In genomic region chr6:149545754-149546471, GRCh38 we compare ENCODE assay signal across 8 cellular contexts. TPM values are rescaled to one million over a fixed set of nuclear protein-coding genes. Genes with fewer than 3 reads are reported as not detected.
DNase-seq lines count a peak whose midpoint lies in the region; FAIRE-seq and TF ChIP-seq lines count a peak whose summit lies in the region.

PPIL4 (minus strand) TSS chr6:149546043; CDS start chr6:149546005, 38 bp downstream.

- H3K4me2 ChIP-seq in H1 (ENCODE audit: insufficient read depth in 1 of 2, low read depth in 2 of 2, low read length in 2 of 2), result peak within 1 kb of the TSS; percentile 80 to 98
- H3K4me2 ChIP-seq in mesendoderm (ENCODE audit: low read length), result peak within 1 kb of the TSS; percentile 82

- peak within 1 kb of the TSS; percentile 81 for H3K4me3 Mint-ChIP-seq in Caco-2 (ENCODE audit: unreplicated experiment)

- H3K4me1 ChIP-seq in Caco-2 (no peaks in the 10 kb centered on the region), H1 (replicated peaks in 1 of 4; ENCODE audit: control insufficient read depth in 3 of 4, insufficient read depth in 4 of 4, low read length in 3 of 4) (no peaks in the 10 kb centered on the region; a peak in 1 of 7 replicates), mesendoderm (ENCODE audit: control insufficient read depth, low read depth, low read length) (no peaks in the 10 kb centered on the region)

- H3K14ac ChIP-seq in H1 (ENCODE audit: insufficient read length), result no peak within 1 kb of the TSS

- H2BK15ac ChIP-seq in H1 (ENCODE audit: low read length) (peak within 1 kb of the TSS; percentile 55; the same call in 1 of the 2 replicates), mesendoderm (replicated peaks; ENCODE audit: low read depth) (no peak within 1 kb of the TSS)

- no peaks in the 10 kb centered on the region; the same call in 1 of the 2 replicates for H3K79me1 ChIP-seq in H1 (ENCODE audit: low read depth, low read length)
- H3K79me1 ChIP-seq in mesendoderm (ENCODE audit: low read length), result peaks cover 7% of the 10 kb centered on the region

- peaks cover 16% of the 10 kb centered on the region for H3K4me1 Mint-ChIP-seq in Caco-2 (ENCODE audit: low read depth, unreplicated experiment)

- no peak for FAIRE-seq in H1 (lab: Jason Lieb, UNC)

- CTCF ChIA-PET in Caco-2 (lab: Charles Lee), result interaction anchor here (0.6 to 1.5 kb wide), 3 partner anchors 15 to 47 kb away, joined by 3 to 5 read pairs (median 4); no protein-coding TSS in a partner anchor
- CTCF ChIA-PET in H1 (lab: Charles Lee; ENCODE audit: partially characterized antibody), result interaction anchor here (0.6 to 8.9 kb wide), 12 partner anchors 9 to 172 kb away, joined by 3 to 108 read pairs (median 3); partner anchors contain the start of genes GINM1, KATNA1 and LATS1

- BruUV-seq in Caco-2 (replicated peaks; lab: Mats Ljungman, UMichigan), result no TSS peak

- H2AK5ac ChIP-seq in H1 (ENCODE audit: low read depth, low read length) (peak within 1 kb of the TSS; percentile 91; the same call in 1 of the 2 replicates), mesendoderm (ENCODE audit: low read length) (no peak within 1 kb of the TSS)

- H3K56ac ChIP-seq in H1 (replicated peaks; ENCODE audit: insufficient read length, low read depth, low read length) (peak within 1 kb of the TSS; percentile 69), mesendoderm (ENCODE audit: low read length) (peak within 1 kb of the TSS; percentile 94)

- DNase-seq in Caco-2 (peak; percentile 93 to 96), GM20000 (ENCODE audit: low spot score) (peak; percentile 90), HT-29 (ENCODE audit: low spot score) (peak; percentile 91), NOMO-1 treated with DMSO at 0.1 percent for 48 hours (lab: John Stamatoyannopoulos, UW; ENCODE audit: unreplicated experiment) (peak; percentile 93), H1 (ENCODE audit: low read depth in 1 of 2, low spot score in 2 of 2) (peak; percentile 72 to 98), mesendoderm (peak; percentile 97)
- peak; percentile 92 to 94 (median 94) for DNase-seq in activated CD8-positive, alpha-beta memory T cell treated with anti-CD3 and anti-CD28 coated beads for 48 hours (ENCODE audit: low read depth in 2 of 3, low spot score in 2 of 3)
- DNase-seq in stimulated activated CD8-positive, alpha-beta memory T cell treated with anti-CD3 and anti-CD28 coated beads, Interleukin-15, amount 100 ng/mL, for 1 hour (ENCODE audit: low read depth), result peak; percentile 91

- H3K36me3 ChIP-seq in Caco-2 (ENCODE audit: control insufficient read depth, insufficient read depth, low read length) (no peaks in the 10 kb centered on the region), H1 (ENCODE audit: control insufficient read depth in 2 of 4, insufficient read depth in 4 of 4, low read length in 3 of 4) (peaks cover 0 to under 1% (median under 1%) of the 10 kb centered on the region in 4 experiments; a peak in 2 of 8 replicates), mesendoderm (ENCODE audit: control insufficient read depth, insufficient read depth, low read length) (no peaks in the 10 kb centered on the region)

- no peak within 1 kb of the TSS for H3K23ac ChIP-seq in H1 (ENCODE audit: insufficient read length)
- no peak within 1 kb of the TSS for H3K23ac ChIP-seq in mesendoderm (ENCODE audit: low read length)

- H2BK120ac ChIP-seq in H1 (replicated peaks; ENCODE audit: low read depth, low read length) (peak within 1 kb of the TSS; percentile 3), mesendoderm (ENCODE audit: low read depth, low read length) (no peak within 1 kb of the TSS)

- H2BK12ac ChIP-seq in H1 (ENCODE audit: low read depth, low read length), result peak within 1 kb of the TSS; percentile 96; the same call in 1 of the 2 replicates

- H3K27me3 ChIP-seq in Caco-2 (replicated peaks; ENCODE audit: control insufficient read depth, insufficient read depth, low read length) (no peaks in the 10 kb centered on the region), H1 (replicated peaks in 1 of 4; ENCODE audit: control insufficient read depth in 3 of 4, extremely low read depth in 1 of 4, insufficient read depth in 3 of 4, low read length in 3 of 4) (no peaks in the 10 kb centered on the region; a peak in 1 of 7 replicates), mesendoderm (ENCODE audit: insufficient read depth, low read length, poor library complexity) (no peaks in the 10 kb centered on the region)

- peak within 1 kb of the TSS; percentile 99; the same call in 1 of the 2 replicates for H4K8ac ChIP-seq in H1 (ENCODE audit: extremely low read depth, insufficient read depth, low read length)
- peak within 1 kb of the TSS; percentile 99 for H4K8ac ChIP-seq in mesendoderm (ENCODE audit: low read depth, low read length)

- peak within 1 kb of the TSS; percentile 97 for H2BK5ac ChIP-seq in H1 (ENCODE audit: low read depth, low read length)
- H2BK5ac ChIP-seq in mesendoderm (ENCODE audit: low read length), result no peak within 1 kb of the TSS

- peak; percentile 27 to 45; a peak in 3 of 4 replicates for TF ChIP-seq RAD21 in H1 (IDR thresholded peaks at IDR 0.05 in 1 of 2, conservative IDR thresholded peaks at IDR 0.05 in 1 of 2; ENCODE audit: low read depth in 2 of 2, low read length in 2 of 2)

- 1% methylated on average over 46 of the region's 71 CpGs; no CpG with 5 or more reads in 1 of the 2 experiments for WGBS in H1 (ENCODE audit: extremely low coverage in 1 of 2, insufficient coverage in 1 of 2, insufficient read length in 1 of 2, insufficient replicate concordance in 2 of 2, low coverage in 1 of 2, low lambda C conversion rate in 2 of 2, missing lambda C conversion rate in 1 of 2), 2 experiments
- WGBS in mesendoderm (ENCODE audit: extremely low coverage, insufficient coverage, low lambda C conversion rate), result no CpG with 5 or more reads among the region's 71 CpGs

- TF ChIP-seq CTCF in Caco-2 (IDR thresholded peaks at IDR 0.05; ENCODE audit: insufficient read depth in 1 of 2, low read depth in 1 of 2, low read length in 1 of 2, severe bottlenecking in 1 of 2, unreplicated experiment in 1 of 2) (peak; percentile 91 to 93), GM20000 (IDR thresholded peaks at IDR 0.05; ENCODE audit: extremely low read depth, missing control alignments) (peak; percentile 28), H1 (IDR thresholded peaks at IDR 0.05; ENCODE audit: control extremely low read depth in 1 of 3, insufficient read depth in 1 of 3, low read depth in 1 of 3, low read length in 3 of 3) (peak; percentile 55 to 75 (median 62))

- 0 out of 3 replicates have a peak, but pooled peaks of 1 of the 2 experiments have one; percentile 18 for TF ChIP-seq EP300 in H1 (IDR thresholded peaks at IDR 0.05; ENCODE audit: borderline replicate concordance in 1 of 2, low read depth in 2 of 2, low read length in 2 of 2)

- intact Hi-C loops in Caco-2 (cut with micrococcal nuclease; ENCODE audit: unreplicated experiment), result loop anchor here (1.0 to 5.0 kb wide), 3 partner anchors 20 to 381 kb away; partner anchors contain the start of genes GINM1 and KATNA1

- H3K27ac Mint-ChIP-seq in Caco-2 (ENCODE audit: unreplicated experiment), result peak within 1 kb of the TSS; percentile 98

- peak within 1 kb of the TSS; percentile 88 for H3K27ac ChIP-seq in H1 (ENCODE audit: low read depth, low read length)
- H3K27ac ChIP-seq in mesendoderm (ENCODE audit: low read depth, low read length), result peak within 1 kb of the TSS; percentile 96

- no peak within 1 kb of the TSS for H2BK20ac ChIP-seq in H1 (ENCODE audit: low read length)

- H3K9ac ChIP-seq in H1 (replicated peaks in 1 of 4; ENCODE audit: extremely low read depth in 1 of 4, low read depth in 3 of 4, low read length in 3 of 4), result peak within 1 kb of the TSS; percentile 91 to 94 (median 92)
- H3K9ac ChIP-seq in mesendoderm (ENCODE audit: low read length), result peak within 1 kb of the TSS; percentile 79

- H3K27me3 Mint-ChIP-seq in Caco-2 (ENCODE audit: insufficient read depth, unreplicated experiment), result no peaks in the 10 kb centered on the region

- peaks cover 0 to 2% of the 10 kb centered on the region in 2 experiments for H4K20me1 ChIP-seq in H1 (replicated peaks in 1 of 2; ENCODE audit: control insufficient read depth in 1 of 2, insufficient read depth in 2 of 2, low read length in 2 of 2)

- H3K23me2 ChIP-seq in H1 (ENCODE audit: low read depth, low read length), result peaks cover 7% of the 10 kb centered on the region; the same call in 1 of the 2 replicates

- TF ChIP-seq POLR2A in H1 (IDR thresholded peaks at IDR 0.05; ENCODE audit: control extremely low read depth in 1 of 2, low read depth in 2 of 2, low read length in 2 of 2), result peak; percentile 59 to 95

- H3K4me3 ChIP-seq in Caco-2 (ENCODE audit: low read depth, low read length), result peak within 1 kb of the TSS; percentile 61
- H3K4me3 ChIP-seq in H1 (ENCODE audit: extremely low read depth in 1 of 4, insufficient read depth in 2 of 4, low read depth in 3 of 4, low read length in 4 of 4), result peak within 1 kb of the TSS; percentile 86 to 98 (median 94)
- peak within 1 kb of the TSS; percentile 74 for H3K4me3 ChIP-seq in mesendoderm (ENCODE audit: low read length)

- peak within 1 kb of the TSS; percentile 48; the same call in 1 of the 2 replicates for H3K18ac ChIP-seq in H1 (ENCODE audit: extremely low read depth, low read length)
- peak within 1 kb of the TSS; percentile 92 for H3K18ac ChIP-seq in mesendoderm (ENCODE audit: low read length)

- no peaks in the 10 kb centered on the region for H3K9me3 Mint-ChIP-seq in Caco-2 (ENCODE audit: unreplicated experiment)

- H4K5ac ChIP-seq in H1 (ENCODE audit: insufficient read length, low read depth, low read length) (peak within 1 kb of the TSS; percentile 71), mesendoderm (ENCODE audit: low read length) (peak within 1 kb of the TSS; percentile 56)

- no peaks in the 10 kb centered on the region for H3K9me3 ChIP-seq in Caco-2
- no peaks in the 10 kb centered on the region for H3K9me3 ChIP-seq in H1 (ENCODE audit: insufficient read depth in 2 of 2, low read depth in 1 of 2, low read length in 1 of 2)

- peak within 1 kb of the TSS; percentile 94 for H3K4ac ChIP-seq in H1 (replicated peaks; ENCODE audit: insufficient read length, low read depth, low read length)
- peak within 1 kb of the TSS; percentile 41 for H3K4ac ChIP-seq in mesendoderm (ENCODE audit: low read depth, low read length)

- peaks cover 13 to 45% of the 10 kb centered on the region in 2 experiments for H3K79me2 ChIP-seq in H1 (ENCODE audit: control insufficient read depth in 1 of 2, insufficient read depth in 2 of 2, low read length in 2 of 2)
- peaks cover 29% of the 10 kb centered on the region for H3K79me2 ChIP-seq in mesendoderm (ENCODE audit: control insufficient read depth, insufficient read depth, low read length)

- H4K91ac ChIP-seq in H1 (replicated peaks; ENCODE audit: insufficient read length, low read length), result peak within 1 kb of the TSS; percentile 91

- peak within 1 kb of the TSS; percentile 79; the same call in 1 of the 2 replicates for H2AFZ ChIP-seq in H1 (ENCODE audit: low read length)

- H3K36me3 Mint-ChIP-seq in Caco-2 (ENCODE audit: insufficient read depth, unreplicated experiment), result peaks cover 20% of the 10 kb centered on the region

- POLR2A ChIA-PET in Caco-2 (lab: Charles Lee) (interaction anchor here (1.3 kb wide), 1 partner anchor 20 kb away, joined by 6 read pairs; the partner anchor contains the start of gene GINM1), H1 (lab: Charles Lee; ENCODE audit: partially characterized antibody) (interaction anchor here (0.8 to 3.2 kb wide), 5 partner anchors 18 to 204 kb away, joined by 3 to 25 read pairs (median 3); partner anchors contain the start of genes GINM1 and LATS1)

RNA-seq across cellular contexts. Expression of gene PPIL4, which starts in this region (rescaled TPM):
- total RNA-seq in Caco-2 (2022), result 28.3 and 28.4 TPM in 2 replicates
- 7.6 and 8.6 TPM in 2 replicates for total RNA-seq in HT-29 (2014; rRNA removed; shearing (Covaris generic))
- 33.2 TPM in 2 replicates for total RNA-seq in H1 (2021; fragmentation: NEBNext Ultra II Directional; extraction: Animal tissue kit (Norgen Biotek cat#: 25700))
- polyA plus RNA-seq in H1 (2011; rRNA removed), result 1.1 and 2.0 TPM in 2 replicates
- 5.9 TPM for polyA plus RNA-seq in H1 (2011; cell fraction: cytosol; rRNA removed)
- 0.96 TPM for polyA plus RNA-seq in H1 (2011; cell fraction: nucleus; rRNA removed)
- 9.9 to 18.5 TPM (median 10.9 TPM) in 4 replicates for polyA plus RNA-seq in H1 (2012, experiment 1 of 2)
- 1.7 TPM for polyA plus RNA-seq in H1 (2012, experiment 2 of 2)
- 30.7 TPM for polyA plus RNA-seq in H1 (2013, experiment 1 of 2)
- polyA plus RNA-seq in H1 (2013, experiment 2 of 2), result 30.1 TPM
- 4.0 and 4.7 TPM in 2 replicates for polyA minus RNA-seq in H1 (2011; rRNA and poly(A)+ RNA removed)
- polyA minus RNA-seq in H1 (2011; cell fraction: cytosol; rRNA and poly(A)+ RNA removed), result 9.8 TPM
- polyA minus RNA-seq in H1 (2011; cell fraction: nucleus; rRNA and poly(A)+ RNA removed), result 6.3 TPM
- 40.4 TPM for polyA plus RNA-seq in mesendoderm (2013, experiment 1 of 2)
- polyA plus RNA-seq in mesendoderm (2013, experiment 2 of 2), result 40.9 TPM

Comparison
In these comparisons a context has a peak if more than half of its experiments do, and no peak if none do; other contexts are left out.
1. Peak in every context shown above with its lines: DNase-seq, H3K4me3 ChIP-seq and H3K27ac ChIP-seq.
2. CTCF ChIP-seq: peak in every context shown above with its lines; median percentile 92 in Caco-2; 62 in H1; 28 in GM20000.